ENCODE assay signal across 2 cellular contexts in the genomic region with DNA sequence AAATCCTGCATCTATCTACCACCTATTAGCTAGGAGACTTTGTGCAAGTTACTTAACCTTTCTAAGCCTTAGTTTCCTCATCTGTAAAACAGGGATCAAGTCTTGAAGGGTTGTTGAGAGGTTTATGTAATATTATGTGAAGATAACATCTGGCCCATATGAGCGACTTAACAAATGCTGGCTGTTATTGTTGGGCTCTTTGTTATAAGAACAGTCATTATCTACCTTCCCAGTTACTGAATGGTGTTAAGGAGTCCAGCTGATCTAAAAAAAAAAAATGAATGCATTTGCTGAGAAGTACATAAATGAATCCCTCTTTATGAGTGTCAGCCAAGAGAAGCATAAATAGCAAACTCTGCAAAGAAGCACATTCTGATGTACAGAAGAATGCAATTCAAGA.
TF ChIP-seq lines count a peak whose summit lies in the region.

No MANE protein-coding gene starts in this region.

TF ChIP-seq in K562, 482 proteins besides CTCF, POLR2A, EP300 and RAD21:
- TF ChIP-seq, protein P1, sequence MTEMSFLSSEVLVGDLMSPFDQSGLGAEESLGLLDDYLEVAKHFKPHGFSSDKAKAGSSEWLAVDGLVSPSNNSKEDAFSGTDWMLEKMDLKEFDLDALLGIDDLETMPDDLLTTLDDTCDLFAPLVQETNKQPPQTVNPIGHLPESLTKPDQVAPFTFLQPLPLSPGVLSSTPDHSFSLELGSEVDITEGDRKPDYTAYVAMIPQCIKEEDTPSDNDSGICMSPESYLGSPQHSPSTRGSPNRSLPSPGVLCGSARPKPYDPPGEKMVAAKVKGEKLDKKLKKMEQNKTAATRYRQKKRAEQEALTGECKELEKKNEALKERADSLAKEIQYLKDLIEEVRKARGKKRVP (CRISPR knock-in tag; IDR thresholded peaks at IDR 0.05): no peak
- peak; percentile 34 for TF ChIP-seq MEIS2 (IDR thresholded peaks at IDR 0.05; ENCODE audit: partially characterized antibody)
- no peak for TF ChIP-seq HMGN3 (IDR thresholded peaks at IDR 0.05; ENCODE audit: borderline replicate concordance, extremely low read depth, insufficient read length, low read depth, low read length)
- TF ChIP-seq, protein P2, sequence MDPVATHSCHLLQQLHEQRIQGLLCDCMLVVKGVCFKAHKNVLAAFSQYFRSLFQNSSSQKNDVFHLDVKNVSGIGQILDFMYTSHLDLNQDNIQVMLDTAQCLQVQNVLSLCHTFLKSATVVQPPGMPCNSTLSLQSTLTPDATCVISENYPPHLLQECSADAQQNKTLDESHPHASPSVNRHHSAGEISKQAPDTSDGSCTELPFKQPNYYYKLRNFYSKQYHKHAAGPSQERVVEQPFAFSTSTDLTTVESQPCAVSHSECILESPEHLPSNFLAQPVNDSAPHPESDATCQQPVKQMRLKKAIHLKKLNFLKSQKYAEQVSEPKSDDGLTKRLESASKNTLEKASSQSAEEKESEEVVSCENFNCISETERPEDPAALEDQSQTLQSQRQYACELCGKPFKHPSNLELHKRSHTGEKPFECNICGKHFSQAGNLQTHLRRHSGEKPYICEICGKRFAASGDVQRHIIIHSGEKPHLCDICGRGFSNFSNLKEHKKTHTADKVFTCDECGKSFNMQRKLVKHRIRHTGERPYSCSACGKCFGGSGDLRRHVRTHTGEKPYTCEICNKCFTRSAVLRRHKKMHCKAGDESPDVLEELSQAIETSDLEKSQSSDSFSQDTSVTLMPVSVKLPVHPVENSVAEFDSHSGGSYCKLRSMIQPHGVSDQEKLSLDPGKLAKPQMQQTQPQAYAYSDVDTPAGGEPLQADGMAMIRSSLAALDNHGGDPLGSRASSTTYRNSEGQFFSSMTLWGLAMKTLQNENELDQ (CRISPR knock-in tag; IDR thresholded peaks at IDR 0.05; ENCODE audit: borderline replicate concordance): no peak
- TF ChIP-seq PHF8 (IDR thresholded peaks at IDR 0.05; ENCODE audit: borderline replicate concordance, low read length): no peak
- no peak for TF ChIP-seq ZKSCAN1 (IDR thresholded peaks at IDR 0.05; ENCODE audit: low read depth, low read length)
TF ChIP-seq in K562: peak in this region for 1.

TF ChIP-seq in HepG2, 621 proteins besides CTCF, POLR2A, EP300 and RAD21:
- no peak for TF ChIP-seq ZNF703 (CRISPR knock-in tag; IDR thresholded peaks at IDR 0.05; ENCODE audit: borderline replicate concordance)
- TF ChIP-seq ZNF678 (CRISPR knock-in tag; IDR thresholded peaks at IDR 0.05): no peak
- TF ChIP-seq HES4 (CRISPR knock-in tag; IDR thresholded peaks at IDR 0.05; ENCODE audit: borderline replicate concordance): no peak
- TF ChIP-seq RORA (CRISPR knock-in tag; IDR thresholded peaks at IDR 0.05): no peak
- no peak for TF ChIP-seq ARNT2 (CRISPR knock-in tag; IDR thresholded peaks at IDR 0.05; ENCODE audit: low read depth)
- TF ChIP-seq, protein P3, sequence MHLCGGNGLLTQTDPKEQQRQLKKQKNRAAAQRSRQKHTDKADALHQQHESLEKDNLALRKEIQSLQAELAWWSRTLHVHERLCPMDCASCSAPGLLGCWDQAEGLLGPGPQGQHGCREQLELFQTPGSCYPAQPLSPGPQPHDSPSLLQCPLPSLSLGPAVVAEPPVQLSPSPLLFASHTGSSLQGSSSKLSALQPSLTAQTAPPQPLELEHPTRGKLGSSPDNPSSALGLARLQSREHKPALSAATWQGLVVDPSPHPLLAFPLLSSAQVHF (CRISPR knock-in tag; IDR thresholded peaks at IDR 0.05): 0 out of 2 replicates have a peak, but pooled peaks have one; percentile 3
- TF ChIP-seq POLR2AphosphoS2 (IDR thresholded peaks at IDR 0.05; ENCODE audit: low read depth, low read length): no peak
- TF ChIP-seq TEAD2 (CRISPR knock-in tag; IDR thresholded peaks at IDR 0.05): no peak
- TF ChIP-seq ZNF557 (CRISPR knock-in tag; IDR thresholded peaks at IDR 0.05): no peak
